In the genomic region with DNA sequence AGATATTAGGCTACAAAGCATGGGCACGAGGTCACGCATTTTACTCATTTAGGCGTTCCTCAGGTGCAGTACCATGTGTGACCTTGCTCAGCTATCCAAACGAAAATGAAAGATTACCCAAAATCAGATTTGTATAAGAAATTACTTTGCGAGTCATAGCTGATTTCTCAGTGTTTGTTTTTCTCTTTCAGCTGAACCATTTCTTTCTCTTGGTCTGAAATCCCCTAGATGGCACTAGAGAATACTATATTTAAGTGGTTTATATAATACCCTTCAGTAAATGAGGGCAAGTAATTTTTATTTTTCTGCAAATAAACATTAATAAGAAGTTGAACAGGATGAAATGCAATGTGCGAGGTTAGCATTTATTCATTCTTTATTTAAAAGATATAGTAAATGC, we compare ENCODE assay signal across 9 cellular contexts.
A peak's percentile ranks its signal among the peaks of the same experiment; 100 is the strongest.
DNase-seq lines count a peak whose midpoint lies in the region; ATAC-seq, FAIRE-seq and TF ChIP-seq lines count a peak whose summit lies in the region.
"Had no signal": no experiment of that assay in that cellular context is flagged by ENCODE, and none has a peak within 500 bp of the region (broad histone marks: within the 10 kb centered on the region; RNA-seq: fewer than 3 reads in every experiment).

No MANE protein-coding gene starts in this region.

- TF ChIP-seq CTCF in HCT116 (IDR thresholded peaks at IDR 0.05 in 2 of 3, conservative IDR thresholded peaks at IDR 0.05 in 1 of 3; ENCODE audit: borderline replicate concordance in 1 of 3, insufficient read depth in 1 of 3, low read depth in 2 of 3, low read length in 2 of 3) (peak; percentile 21 to 45 (median 33); a peak in 5 of 6 replicates), glutamatergic neuron (IDR thresholded peaks at IDR 0.05; ENCODE audit: partially characterized antibody, unreplicated experiment) (peak; percentile 16), mucosa of descending colon (IDR thresholded peaks at IDR 0.05) (no peak), vagina (IDR thresholded peaks at IDR 0.05) (no peak), suprapubic skin (IDR thresholded peaks at IDR 0.05) (no peak)

- no peaks in the 10 kb centered on the region for H3K36me3 ChIP-seq in HCT116 (ENCODE audit: control insufficient read depth in 1 of 2, insufficient read depth in 2 of 2, low read length in 2 of 2)
- no peaks in the 10 kb centered on the region for H3K36me3 ChIP-seq in mucosa of descending colon (ENCODE audit: low read depth)
- no peaks in the 10 kb centered on the region for H3K36me3 ChIP-seq in vagina
- no peaks in the 10 kb centered on the region for H3K36me3 ChIP-seq in suprapubic skin

- no peak overlapping the region for H3K4me2 ChIP-seq in HCT116 (ENCODE audit: low read length)

- TF ChIP-seq RAD21 in HCT116 (IDR thresholded peaks at IDR 0.05; ENCODE audit: low read depth) = peak; percentile 62

- H3K9ac ChIP-seq in HCT116 (ENCODE audit: low read length) = no peak overlapping the region

- WGBS in suprapubic skin = 61% methylated on average over 6 of the region's 6 CpGs

- H3K4me3 Mint-ChIP-seq in glutamatergic neuron (ENCODE audit: unreplicated experiment) = no peak overlapping the region
- H3K4me3 Mint-ChIP-seq: CD4-positive, alpha-beta memory T cell had no signal

- BruUV-seq in HCT116 (replicated peaks; lab: Mats Ljungman, UMichigan) = no TSS peak

- H4K20me1 ChIP-seq in HCT116 (ENCODE audit: insufficient read depth) = no peaks in the 10 kb centered on the region

- H3K9me2 ChIP-seq in HCT116 (ENCODE audit: insufficient read depth) = no peaks in the 10 kb centered on the region

- H3K27me3 ChIP-seq in HCT116 (ENCODE audit: insufficient read depth, low read length) = no peaks in the 10 kb centered on the region
- H3K27me3 ChIP-seq in vagina = no peaks in the 10 kb centered on the region
- no peaks in the 10 kb centered on the region for H3K27me3 ChIP-seq in suprapubic skin

- POLR2A ChIA-PET in HCT116 (lab: Charles Lee) = no interaction called here

- TF ChIP-seq POLR2A in HCT116 (IDR thresholded peaks at IDR 0.05; ENCODE audit: borderline replicate concordance, extremely low read depth, insufficient read depth, insufficient read length) (no peak), vagina (IDR thresholded peaks at IDR 0.05) (no peak), suprapubic skin (IDR thresholded peaks at IDR 0.05) (no peak)

- DNase-seq in HCT116 (ENCODE audit: low read depth, low spot score) (no peak), SK-MEL-5 (ENCODE audit: low read depth, low spot score) (peak; percentile 21), glutamatergic neuron (no peak), mucosa of descending colon (no peak), vagina (ENCODE audit: extremely low spot score in 2 of 2) (no peak), suprapubic skin (ENCODE audit: low spot score in 2 of 2) (no peak)
- DNase-seq in activated CD4-positive, alpha-beta T cell treated with anti-CD3 and anti-CD28 coated beads, Interleukin-2, amount 50 U/mL, for 1 hour = no peak
- DNase-seq: CD4-positive, alpha-beta memory T cell had no signal

- no peak for TF ChIP-seq EP300 in suprapubic skin (IDR thresholded peaks at IDR 0.05)

- H3K4me1 Mint-ChIP-seq in glutamatergic neuron (ENCODE audit: low read depth, unreplicated experiment) = no peaks in the 10 kb centered on the region
- H3K4me1 Mint-ChIP-seq: CD4-positive, alpha-beta memory T cell had no signal

- H3K27ac Mint-ChIP-seq in glutamatergic neuron (ENCODE audit: unreplicated experiment) = no peak overlapping the region
- H3K27ac Mint-ChIP-seq: CD4-positive, alpha-beta memory T cell had no signal

- H3K4me3 ChIP-seq in HCT116 (replicated peaks in 1 of 2; ENCODE audit: low read depth in 1 of 2, low read length in 2 of 2) (no peak overlapping the region), mucosa of descending colon (no peak overlapping the region), vagina (no peak overlapping the region), suprapubic skin (no peak overlapping the region)

- CTCF ChIA-PET in HCT116 (lab: Charles Lee) = interaction anchor here (1.0 to 1.4 kb wide), 3 partner anchors 87 to 340 kb away, joined by 3 read pairs; no protein-coding TSS in a partner anchor

- no peak overlapping the region for H2AFZ ChIP-seq in HCT116 (ENCODE audit: low read depth, low read length, poor library complexity, severe bottlenecking)

- H3K27me3 Mint-ChIP-seq in glutamatergic neuron (ENCODE audit: unreplicated experiment) = no peaks in the 10 kb centered on the region
- H3K27me3 Mint-ChIP-seq: CD4-positive, alpha-beta memory T cell had no signal

- FAIRE-seq in A204.1 (lab: Jason Lieb, UNC) = peak; percentile 91

- no peaks in the 10 kb centered on the region for H3K79me2 ChIP-seq in HCT116 (ENCODE audit: insufficient read depth, low read length)

- no peaks in the 10 kb centered on the region for H3K36me3 Mint-ChIP-seq in glutamatergic neuron (ENCODE audit: unreplicated experiment)
- H3K36me3 Mint-ChIP-seq: CD4-positive, alpha-beta memory T cell had no signal

- RAD21 ChIA-PET in HCT116 (lab: Charles Lee; ENCODE audit: low non-redundant PET in 1 of 2, low total read pairs in 2 of 2, uncharacterized antibody in 2 of 2, unreplicated experiment in 2 of 2) = interaction anchor here in 1 of 2 experiments (1.0 kb wide), 1 partner anchor 309 kb away, joined by 3 read pairs; no protein-coding TSS in a partner anchor

- ATAC-seq in HCT116 (peak; percentile 62; the same call in 1 of the 2 replicates), mucosa of descending colon (no peak)

- in situ Hi-C loops in SK-MEL-5 (cut with HindIII; ENCODE audit: low pct_unique_long_range_greater_than_20kb, low sequenced_read_pairs) = no loop called here

- H3K9me3 ChIP-seq in HCT116 (ENCODE audit: control insufficient read depth in 1 of 2, insufficient read depth in 1 of 2, low read depth in 1 of 2, low read length in 2 of 2) = no peaks in the 10 kb centered on the region
- no peaks in the 10 kb centered on the region for H3K9me3 ChIP-seq in mucosa of descending colon
- H3K9me3 ChIP-seq in vagina = no peaks in the 10 kb centered on the region
- H3K9me3 ChIP-seq in suprapubic skin = no peaks in the 10 kb centered on the region

- H3K27ac ChIP-seq in HCT116 (ENCODE audit: low read depth, low read length) (no peak overlapping the region), vagina (no peak overlapping the region), suprapubic skin (no peak overlapping the region)

- intact Hi-C loops in HCT116 (cut with micrococcal nuclease) = loop anchor here (5.0 kb wide), 1 partner anchor 275 kb away; no protein-coding TSS in a partner anchor
- intact Hi-C loops in mucosa of descending colon (cut with DNase I, micrococcal nuclease) = no loop called here
- intact Hi-C loops in vagina (cut with DNase I) = no loop called here

- peaks cover 4% of the 10 kb centered on the region for H3K9me3 Mint-ChIP-seq in glutamatergic neuron (ENCODE audit: unreplicated experiment)

- H3K4me1 ChIP-seq in HCT116 (ENCODE audit: control insufficient read depth in 1 of 2, insufficient read depth in 2 of 2, low read length in 2 of 2) (peaks cover 0 to 6% of the 10 kb centered on the region in 2 experiments; a peak in 1 of 4 replicates), mucosa of descending colon (ENCODE audit: low read depth) (no peaks in the 10 kb centered on the region), vagina (peaks cover 5% of the 10 kb centered on the region), suprapubic skin (no peaks in the 10 kb centered on the region)

TF ChIP-seq in HCT116, 20 proteins besides CTCF, POLR2A, EP300 and RAD21 (continues in another document):
- TF ChIP-seq, protein P1, sequence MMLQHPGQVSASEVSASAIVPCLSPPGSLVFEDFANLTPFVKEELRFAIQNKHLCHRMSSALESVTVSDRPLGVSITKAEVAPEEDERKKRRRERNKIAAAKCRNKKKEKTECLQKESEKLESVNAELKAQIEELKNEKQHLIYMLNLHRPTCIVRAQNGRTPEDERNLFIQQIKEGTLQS (IDR thresholded peaks at IDR 0.05) = no peak
- TF ChIP-seq FOSL1 (IDR thresholded peaks at IDR 0.05; ENCODE audit: low read depth) = no peak
- TF ChIP-seq, protein P2, sequence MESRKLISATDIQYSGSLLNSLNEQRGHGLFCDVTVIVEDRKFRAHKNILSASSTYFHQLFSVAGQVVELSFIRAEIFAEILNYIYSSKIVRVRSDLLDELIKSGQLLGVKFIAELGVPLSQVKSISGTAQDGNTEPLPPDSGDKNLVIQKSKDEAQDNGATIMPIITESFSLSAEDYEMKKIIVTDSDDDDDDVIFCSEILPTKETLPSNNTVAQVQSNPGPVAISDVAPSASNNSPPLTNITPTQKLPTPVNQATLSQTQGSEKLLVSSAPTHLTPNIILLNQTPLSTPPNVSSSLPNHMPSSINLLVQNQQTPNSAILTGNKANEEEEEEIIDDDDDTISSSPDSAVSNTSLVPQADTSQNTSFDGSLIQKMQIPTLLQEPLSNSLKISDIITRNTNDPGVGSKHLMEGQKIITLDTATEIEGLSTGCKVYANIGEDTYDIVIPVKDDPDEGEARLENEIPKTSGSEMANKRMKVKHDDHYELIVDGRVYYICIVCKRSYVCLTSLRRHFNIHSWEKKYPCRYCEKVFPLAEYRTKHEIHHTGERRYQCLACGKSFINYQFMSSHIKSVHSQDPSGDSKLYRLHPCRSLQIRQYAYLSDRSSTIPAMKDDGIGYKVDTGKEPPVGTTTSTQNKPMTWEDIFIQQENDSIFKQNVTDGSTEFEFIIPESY (IDR thresholded peaks at IDR 0.05; ENCODE audit: extremely low read depth, insufficient replicate concordance, low read length) = no peak
- TF ChIP-seq CBX3 (IDR thresholded peaks at IDR 0.05; ENCODE audit: low read depth) = no peak
- no peak for TF ChIP-seq EGR1 (IDR thresholded peaks at IDR 0.05; ENCODE audit: low read depth)
- no peak for TF ChIP-seq ZFX (IDR thresholded peaks at IDR 0.05)
- TF ChIP-seq TCF7L2 (IDR thresholded peaks at IDR 0.05; ENCODE audit: borderline replicate concordance, extremely low read depth, insufficient read depth, insufficient read length) = no peak
- no peak for TF ChIP-seq EZH2 (IDR thresholded peaks at IDR 0.05)
- no peak for TF ChIP-seq SP1 (IDR thresholded peaks at IDR 0.05; ENCODE audit: low read depth)

Comparison
In these comparisons a context has a peak if more than half of its experiments do, and no peak if none do; other contexts are left out.
1. CTCF ChIP-seq: peak in HCT116 (3 of 3) and glutamatergic neuron (single experiment); none in mucosa of descending colon (single experiment), vagina (0 of 3) and suprapubic skin (0 of 2).